Comparison of ENCODE assay signal across 8 cellular contexts in the genomic region with DNA sequence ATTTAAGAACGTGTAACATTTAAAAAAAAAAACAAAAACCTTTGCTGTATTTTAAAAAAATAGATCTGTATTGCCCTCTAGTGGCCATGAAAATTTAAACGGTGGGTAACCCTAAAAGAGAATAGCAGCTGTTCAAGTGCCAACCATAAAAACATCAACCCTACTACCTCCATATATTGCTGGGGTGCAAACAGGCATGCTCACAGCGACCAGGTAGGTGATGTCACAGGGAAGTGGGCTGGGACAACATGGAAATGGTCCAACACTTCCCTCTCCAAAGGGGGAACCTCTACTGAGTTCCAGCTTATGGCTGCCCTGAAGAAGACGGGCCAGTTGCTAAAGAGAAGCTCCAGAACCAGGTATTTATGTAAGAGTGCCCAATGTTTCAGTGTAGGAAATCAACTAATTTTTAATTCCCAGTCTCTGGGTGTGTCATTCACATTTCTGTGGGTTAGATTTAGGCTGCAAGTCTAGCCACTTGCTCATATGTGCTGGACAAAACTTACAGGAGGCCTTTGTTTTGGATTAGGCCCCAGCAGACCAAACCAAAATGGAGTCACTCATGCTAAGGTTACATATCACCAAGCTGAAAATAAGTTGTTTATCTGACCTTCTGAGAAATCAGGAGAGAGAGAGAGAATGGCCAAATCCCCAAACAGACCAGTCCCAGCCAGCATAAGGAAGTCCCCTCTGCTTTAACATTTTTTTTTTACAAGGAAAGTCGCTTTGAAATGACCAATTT. TPM values are rescaled to one million over a fixed set of nuclear protein-coding genes. Genes with fewer than 3 reads are reported as not detected.
DNase-seq lines count a peak whose midpoint lies in the region; ATAC-seq and TF ChIP-seq lines count a peak whose summit lies in the region.

No MANE protein-coding gene starts in this region.

- POLR2A ChIA-PET in CD8-positive, alpha-beta T cell (lab: Charles Lee): interaction anchor here (0.6 kb wide), 3 partner anchors 39 to 980 kb away, joined by 3 read pairs; no protein-coding TSS in a partner anchor
- POLR2A ChIA-PET in HCT116 (lab: Charles Lee) (no interaction called here), PC-3 (lab: Charles Lee; ENCODE audit: unreplicated experiment) (no interaction called here)

- H4K20me1 ChIP-seq in HCT116 (ENCODE audit: insufficient read depth) (no peaks in the 10 kb centered on the region), PC-3 (ENCODE audit: low read length) (no peaks in the 10 kb centered on the region), fibroblast of lung (ENCODE audit: control insufficient read depth, extremely low read depth, insufficient read depth, low read length) (no peaks in the 10 kb centered on the region)

- H3K27me3 Mint-ChIP-seq in CD8-positive, alpha-beta T cell (ENCODE audit: low read depth): peaks cover 7% of the 10 kb centered on the region
- H3K27me3 Mint-ChIP-seq in stimulated activated naive CD8-positive, alpha-beta T cell treated with anti-CD3 and anti-CD28 coated beads, Interleukin-15, amount 100 ng/mL, for 72 hours: peaks cover 12% of the 10 kb centered on the region

- TF ChIP-seq RAD21 in HCT116 (IDR thresholded peaks at IDR 0.05; ENCODE audit: low read depth): peak; percentile 45; the same call in 1 of the 2 replicates

- no peak for ATAC-seq in CD8-positive, alpha-beta T cell
- peak; percentile 72 for ATAC-seq in HCT116
- no peak for ATAC-seq in PC-3
- no peak for ATAC-seq in HG02981 (IDR thresholded peaks at IDR 0.05; ENCODE audit: unreplicated experiment)
- no peak for ATAC-seq in stimulated activated naive CD8-positive, alpha-beta T cell treated with anti-CD3 and anti-CD28 coated beads, Interleukin-15, amount 100 ng/mL, for 72 hours

- H3K27ac ChIP-seq in CD8-positive, alpha-beta T cell (ENCODE audit: low read depth, low read length): no peak overlapping the region
- H3K27ac ChIP-seq in HCT116 (ENCODE audit: low read depth, low read length) (no peak overlapping the region), PC-3 (ENCODE audit: low read length) (no peak overlapping the region), fibroblast of lung (ENCODE audit: insufficient read depth, low read length) (no peak overlapping the region), thyroid gland (no peak overlapping the region)

- no TSS peak for BruUV-seq in HCT116 (replicated peaks; lab: Mats Ljungman, UMichigan)
- BruUV-seq in PC-3 (replicated peaks; lab: Mats Ljungman, UMichigan): no TSS peak

- intact Hi-C loops in CD8-positive, alpha-beta T cell (cut with DNase I, micrococcal nuclease): no loop called here
- intact Hi-C loops in HCT116 (cut with micrococcal nuclease) (loop anchor here (1.0 kb wide), 1 partner anchor 211 kb away; no protein-coding TSS in a partner anchor), PC-3 (cut with micrococcal nuclease) (loop anchor here (5.0 kb wide), 1 partner anchor 212 kb away; no protein-coding TSS in a partner anchor), thyroid gland (cut with DNase I) (no loop called here)

- TF ChIP-seq POLR2A in HCT116 (IDR thresholded peaks at IDR 0.05; ENCODE audit: borderline replicate concordance, extremely low read depth, insufficient read depth, insufficient read length): no peak
- TF ChIP-seq POLR2A in thyroid gland (IDR thresholded peaks at IDR 0.05): no peak

- WGBS in thyroid gland, 2 donors: 29 to 34% methylated on average over 5 of the region's 5 CpGs

- RAD21 ChIA-PET in HCT116 (lab: Charles Lee; ENCODE audit: low non-redundant PET in 1 of 2, low total read pairs in 2 of 2, uncharacterized antibody in 2 of 2, unreplicated experiment in 2 of 2): no interaction called here

- no peak overlapping the region for H3K4me3 ChIP-seq in CD8-positive, alpha-beta T cell (ENCODE audit: low read depth, low read length)
- H3K4me3 ChIP-seq in HCT116 (replicated peaks in 1 of 2; ENCODE audit: low read depth in 1 of 2, low read length in 2 of 2) (no peak overlapping the region), PC-3 (ENCODE audit: low read length) (no peak overlapping the region), fibroblast of lung (replicated peaks in 1 of 4; ENCODE audit: control extremely low read depth in 1 of 4, insufficient read depth in 1 of 4, low read depth in 3 of 4, low read length in 4 of 4) (no peak overlapping the region), retinal pigment epithelial cell (ENCODE audit: low read length) (no peak overlapping the region), thyroid gland (replicated peaks in 1 of 3) (no peak overlapping the region)

- H3K79me2 ChIP-seq in HCT116 (ENCODE audit: insufficient read depth, low read length) (no peaks in the 10 kb centered on the region), PC-3 (ENCODE audit: low read length) (no peaks in the 10 kb centered on the region), fibroblast of lung (ENCODE audit: control insufficient read depth, insufficient read depth, low read length) (no peaks in the 10 kb centered on the region)

- H3K4me2 ChIP-seq in HCT116 (ENCODE audit: low read length): no peak overlapping the region
- no peak overlapping the region for H3K4me2 ChIP-seq in PC-3 (ENCODE audit: low read length)
- no peak overlapping the region for H3K4me2 ChIP-seq in fibroblast of lung (ENCODE audit: extremely low read depth, insufficient read depth, low read length)

- peak; percentile 73 for TF ChIP-seq CTCF in CD8-positive, alpha-beta T cell (IDR thresholded peaks at IDR 0.05)
- TF ChIP-seq CTCF in HCT116 (IDR thresholded peaks at IDR 0.05 in 2 of 3, conservative IDR thresholded peaks at IDR 0.05 in 1 of 3; ENCODE audit: borderline replicate concordance in 1 of 3, insufficient read depth in 1 of 3, low read depth in 2 of 3, low read length in 2 of 3) (peak; percentile 32 to 49 (median 37); a peak in 4 of 6 replicates), PC-3 (conservative IDR thresholded peaks at IDR 0.05; ENCODE audit: low read depth, low read length) (peak; percentile 38; the same call in 1 of the 2 replicates), fibroblast of lung (conservative IDR thresholded peaks at IDR 0.05 in 1 of 2, IDR thresholded peaks at IDR 0.05 in 1 of 2; ENCODE audit: low read depth in 1 of 2, low read length in 2 of 2) (peak; percentile 32 to 50), retinal pigment epithelial cell (conservative IDR thresholded peaks at IDR 0.05; ENCODE audit: low read depth, low read length) (peak; percentile 44), thyroid gland (IDR thresholded peaks at IDR 0.05) (peak in 3 of 6 experiments; percentile 28 to 54 (median 28))

- H3K9me3 Mint-ChIP-seq in CD8-positive, alpha-beta T cell: peaks cover 6% of the 10 kb centered on the region
- H3K9me3 Mint-ChIP-seq in stimulated activated naive CD8-positive, alpha-beta T cell treated with anti-CD3 and anti-CD28 coated beads, Interleukin-15, amount 100 ng/mL, for 72 hours: peaks cover 8 to 9% of the 10 kb centered on the region in 2 donors

- no peak overlapping the region for H3K4me3 Mint-ChIP-seq in CD8-positive, alpha-beta T cell
- H3K4me3 Mint-ChIP-seq in stimulated activated naive CD8-positive, alpha-beta T cell treated with anti-CD3 and anti-CD28 coated beads, Interleukin-15, amount 100 ng/mL, for 72 hours: no peak overlapping the region

- H2AFZ ChIP-seq in HCT116 (ENCODE audit: low read depth, low read length, poor library complexity, severe bottlenecking) (no peak overlapping the region), PC-3 (ENCODE audit: low read length) (no peak overlapping the region), fibroblast of lung (ENCODE audit: low read length) (no peak overlapping the region)

- no peaks in the 10 kb centered on the region for H3K4me1 Mint-ChIP-seq in CD8-positive, alpha-beta T cell (ENCODE audit: low read depth)
- no peaks in the 10 kb centered on the region for H3K4me1 Mint-ChIP-seq in stimulated activated naive CD8-positive, alpha-beta T cell treated with anti-CD3 and anti-CD28 coated beads, Interleukin-15, amount 100 ng/mL, for 72 hours

- no peaks in the 10 kb centered on the region for H3K36me3 Mint-ChIP-seq in CD8-positive, alpha-beta T cell

- H3K4me1 ChIP-seq in CD8-positive, alpha-beta T cell (ENCODE audit: insufficient read depth, low read length): no peaks in the 10 kb centered on the region
- H3K4me1 ChIP-seq in HCT116 (ENCODE audit: control insufficient read depth in 1 of 2, insufficient read depth in 2 of 2, low read length in 2 of 2) (no peaks in the 10 kb centered on the region), PC-3 (ENCODE audit: insufficient read depth, low read length) (no peaks in the 10 kb centered on the region), fibroblast of lung (ENCODE audit: control insufficient read depth, extremely low read depth, insufficient read depth, low read length) (no peaks in the 10 kb centered on the region), thyroid gland (no peaks in the 10 kb centered on the region)

- no peaks in the 10 kb centered on the region for H3K27me3 ChIP-seq in CD8-positive, alpha-beta T cell (ENCODE audit: insufficient read depth, low read length)
- no peaks in the 10 kb centered on the region for H3K27me3 ChIP-seq in HCT116 (ENCODE audit: insufficient read depth, low read length)
- no peaks in the 10 kb centered on the region for H3K27me3 ChIP-seq in PC-3 (ENCODE audit: low read length)
- no peaks in the 10 kb centered on the region for H3K27me3 ChIP-seq in fibroblast of lung (ENCODE audit: control insufficient read depth, insufficient read depth, low read length)
- no peaks in the 10 kb centered on the region for H3K27me3 ChIP-seq in thyroid gland

- CTCF ChIA-PET in CD8-positive, alpha-beta T cell (lab: Charles Lee): interaction anchor here (0.6 to 1.8 kb wide), 9 partner anchors 8 to 211 kb away, joined by 3 to 7 read pairs (median 4); no protein-coding TSS in a partner anchor
- CTCF ChIA-PET in HCT116 (lab: Charles Lee) (interaction anchor here (0.7 to 1.9 kb wide), 11 partner anchors 8 to 918 kb away, joined by 3 to 21 read pairs (median 3); partner anchors contain the start of gene MBD1), PC-3 (lab: Charles Lee) (interaction anchor here (0.6 to 0.7 kb wide), 3 partner anchors 20 to 226 kb away, joined by 3 to 4 read pairs (median 4); no protein-coding TSS in a partner anchor)

- no peaks in the 10 kb centered on the region for H3F3A ChIP-seq in PC-3 (ENCODE audit: low read length, unreplicated experiment)

- DNase-seq in CD8-positive, alpha-beta T cell: no peak
- DNase-seq in HCT116 (ENCODE audit: low read depth, low spot score) (peak; percentile 39), PC-3 (peak; percentile 38), fibroblast of lung (ENCODE audit: low read depth in 2 of 2) (peak in 1 of 2 donors; percentile 45), retinal pigment epithelial cell (ENCODE audit: low read depth) (no peak), thyroid gland (no peak)
- no peak for DNase-seq in stimulated activated naive CD8-positive, alpha-beta T cell treated with anti-CD3 and anti-CD28 coated beads, Interleukin-15, amount 100 ng/mL, for 72 hours

- H3K9me2 ChIP-seq in HCT116 (ENCODE audit: insufficient read depth) (no peaks in the 10 kb centered on the region), PC-3 (replicated peaks; ENCODE audit: low read length) (no peaks in the 10 kb centered on the region)

- no peak overlapping the region for H3K27ac Mint-ChIP-seq in CD8-positive, alpha-beta T cell
- no peak overlapping the region for H3K27ac Mint-ChIP-seq in stimulated activated naive CD8-positive, alpha-beta T cell treated with anti-CD3 and anti-CD28 coated beads, Interleukin-15, amount 100 ng/mL, for 72 hours

- H3K9ac ChIP-seq in HCT116 (ENCODE audit: low read length): no peak overlapping the region
- H3K9ac ChIP-seq in PC-3 (ENCODE audit: low read length): no peak overlapping the region
- no peak overlapping the region for H3K9ac ChIP-seq in fibroblast of lung (ENCODE audit: insufficient read depth, low read length)

- no peaks in the 10 kb centered on the region for H3K9me3 ChIP-seq in CD8-positive, alpha-beta T cell (ENCODE audit: low read length)
- H3K9me3 ChIP-seq in HCT116 (ENCODE audit: control insufficient read depth in 1 of 2, insufficient read depth in 1 of 2, low read depth in 1 of 2, low read length in 2 of 2) (no peaks in the 10 kb centered on the region), PC-3 (ENCODE audit: low read length) (no peaks in the 10 kb centered on the region), fibroblast of lung (ENCODE audit: control insufficient read depth, insufficient read depth, low read depth, low read length) (no peaks in the 10 kb centered on the region), thyroid gland (no peaks in the 10 kb centered on the region)

- no peaks in the 10 kb centered on the region for H3K36me3 ChIP-seq in CD8-positive, alpha-beta T cell (ENCODE audit: insufficient read depth, low read length)
- H3K36me3 ChIP-seq in HCT116 (ENCODE audit: control insufficient read depth in 1 of 2, insufficient read depth in 2 of 2, low read length in 2 of 2): no peaks in the 10 kb centered on the region
- H3K36me3 ChIP-seq in PC-3 (ENCODE audit: low read depth, low read length): no peaks in the 10 kb centered on the region
- no peaks in the 10 kb centered on the region for H3K36me3 ChIP-seq in fibroblast of lung (ENCODE audit: control insufficient read depth, insufficient read depth, low read length)
- no peaks in the 10 kb centered on the region for H3K36me3 ChIP-seq in thyroid gland

RNA-seq across cellular contexts. Expression of gene SKA1, which starts 54.5 kb away (rescaled TPM):
- under 1 TPM; 0.22 to 0.27 TPM for total RNA-seq in CD8-positive, alpha-beta T cell
- total RNA-seq in HCT116 (2021; ENCODE audit: unreplicated experiment): 34.5 TPM
- polyA plus RNA-seq in HCT116 (2012): 13.5 and 21.1 TPM in 2 replicates
- total RNA-seq in PC-3 (2014; rRNA removed): 11.6 and 17.2 TPM in 2 replicates
- 1.0 and 4.6 TPM in 2 replicates for total RNA-seq in fibroblast of lung
- 4.2 and 16.3 TPM in 2 replicates for polyA plus RNA-seq in fibroblast of lung
- 2.5 and 10.1 TPM in 2 replicates for polyA plus RNA-seq in fibroblast of lung (2012)
- polyA minus RNA-seq in fibroblast of lung (ENCODE audit: low replicate concordance): 1.3 and 7.4 TPM in 2 replicates
- under 1 TPM in 1 of 4 donors, not detected in 3; 0.45 TPM for total RNA-seq in thyroid gland

Comparison
In these comparisons a context has a peak if more than half of its experiments do, and no peak if none do; other contexts are left out.
1. DNase-seq: peak in HCT116 (single experiment) and PC-3 (single experiment); none in CD8-positive, alpha-beta T cell (0 of 7), retinal pigment epithelial cell (single experiment), stimulated activated naive CD8-positive, alpha-beta T cell treated with anti-CD3 and anti-CD28 coated beads, Interleukin-15, amount 100 ng/mL, for 72 hours (0 of 2) and thyroid gland (0 of 2).
2. intact Hi-C loops: an anchor here in HCT116 (1.0 kb wide) and PC-3 (5.0 kb wide); none called in CD8-positive, alpha-beta T cell and thyroid gland.